1 cellular context compared by ENCODE assay signal in genomic region chr1:53392460-53392859, GRCh38.
TF ChIP-seq lines count a peak whose summit lies in the region.

No MANE protein-coding gene starts in this region.

TF ChIP-seq in WTC11, 78 proteins besides CTCF, POLR2A, EP300 and RAD21 (continued from another document):
- no peak for TF ChIP-seq ZNF532 (CRISPR knock-in tag; IDR thresholded peaks at IDR 0.05; ENCODE audit: borderline replicate concordance)
- no peak for TF ChIP-seq AFF4 (CRISPR knock-in tag; IDR thresholded peaks at IDR 0.05; ENCODE audit: borderline replicate concordance)
- no peak for TF ChIP-seq GABPB1 (CRISPR knock-in tag; IDR thresholded peaks at IDR 0.05)
